Comparison of ENCODE assay signal across 27 cellular contexts in genomic region chr7:119594956-119595355, GRCh38.
DNase-seq lines count a peak whose midpoint lies in the region; TF ChIP-seq lines count a peak whose summit lies in the region.
"Had no signal": no experiment of that assay in that cellular context is flagged by ENCODE, and none has a peak within 500 bp of the region (broad histone marks: within the 10 kb centered on the region; RNA-seq: fewer than 3 reads in every experiment).

No MANE protein-coding gene starts in this region.

- H3K9ac ChIP-seq in NT2/D1 (ENCODE audit: insufficient read length, low read depth) = no peak overlapping the region
- no peak overlapping the region for H3K9ac ChIP-seq in iPS-18a (ENCODE audit: low read length)

- no peaks in the 10 kb centered on the region for H3K27me3 ChIP-seq in NT2/D1 (ENCODE audit: insufficient read depth, insufficient read length)
- H3K27me3 ChIP-seq in iPS-18a (ENCODE audit: control insufficient read depth, insufficient read depth, low read length) = no peaks in the 10 kb centered on the region
- H3K27me3 ChIP-seq in brain microvascular endothelial cell (replicated peaks) = no peaks in the 10 kb centered on the region
- H3K27me3 ChIP-seq: colonic mucosa, tibial artery had no signal

- TF ChIP-seq CTCF in brain microvascular endothelial cell (IDR thresholded peaks at IDR 0.05; ENCODE audit: low read depth, low read length, missing control alignments) = no peak

- H3K9me3 ChIP-seq in NT2/D1 (ENCODE audit: insufficient read depth, low read length) (no peaks in the 10 kb centered on the region), iPS-18a (ENCODE audit: control insufficient read depth, low read depth, low read length) (no peaks in the 10 kb centered on the region)
- H3K9me3 ChIP-seq: colonic mucosa, tibial artery had no signal

- H3K27ac ChIP-seq in iPS-18a (ENCODE audit: low read length) (no peak overlapping the region), brain microvascular endothelial cell (no peak overlapping the region)
- H3K27ac ChIP-seq: colonic mucosa, tibial artery, WERI-Rb-1 had no signal

- H3K4me3 ChIP-seq in NT2/D1 (ENCODE audit: insufficient read length, low read depth) (no peak overlapping the region), iPS-18a (ENCODE audit: low read length) (peak overlapping the region; percentile 3), brain microvascular endothelial cell (ENCODE audit: low read depth, low read length) (no peak overlapping the region)
- H3K4me3 ChIP-seq: colonic mucosa, mucosa of descending colon, tibial artery had no signal

- H3K4me1 ChIP-seq in NT2/D1 (ENCODE audit: insufficient read depth, insufficient read length) (no peaks in the 10 kb centered on the region), iPS-18a (ENCODE audit: control insufficient read depth, low read depth, low read length) (peaks cover 20% of the 10 kb centered on the region)
- H3K4me1 ChIP-seq: colonic mucosa, tibial artery had no signal

- in situ Hi-C loops in G401 (cut with HindIII; ENCODE audit: low sequenced_read_pairs) = no loop called here
- in situ Hi-C loops in brain microvascular endothelial cell (cut with HindIII; ENCODE audit: low pct_ligation_motif_present, low sequenced_read_pairs) = no loop called here

- H3K36me3 ChIP-seq in NT2/D1 (ENCODE audit: insufficient read depth, insufficient read length, low read length) (no peaks in the 10 kb centered on the region), iPS-18a (ENCODE audit: control insufficient read depth, low read depth, low read length) (no peaks in the 10 kb centered on the region), brain microvascular endothelial cell (replicated peaks) (no peaks in the 10 kb centered on the region)
- H3K36me3 ChIP-seq: colonic mucosa, tibial artery, WERI-Rb-1 had no signal

- peak; percentile 68 for DNase-seq in G401 (ENCODE audit: low spot score)
- peak; percentile 5 for DNase-seq in NCI-H2081 treated with DMSO at 0.1 percent for 48 hours (lab: John Stamatoyannopoulos, UW)
- peak; percentile 71 for DNase-seq in NT2/D1 (ENCODE audit: low read depth, low spot score)
- DNase-seq in brain microvascular endothelial cell = no peak
- no peak for DNase-seq in NCI-H1694 treated with DMSO at 0.1 percent for 48 hours (lab: John Stamatoyannopoulos, UW)
- DNase-seq in GOT3 (lab: John Stamatoyannopoulos, UW) = no peak
- DNase-seq in NCI-H1092 treated with DMSO at 0.1 percent for 48 hours (lab: John Stamatoyannopoulos, UW) = no peak
- DNase-seq: activated CD4-positive, alpha-beta T cell treated with anti-CD3 and anti-CD28 coated beads for 48 hours; activated CD8-positive, alpha-beta memory T cell treated with anti-CD3 and anti-CD28 coated beads for 24 hours; activated effector memory CD4-positive, alpha-beta T cell treated with Interleukin-2 at 50 U/mL for 16 hours; activated T-cell treated with anti-CD3 and anti-CD28 coated beads for 4 hours; anterior cingulate cortex; CD8-positive, alpha-beta T cell; colonic mucosa; effector memory CD4-positive, alpha-beta T cell; erythroblast; immature natural killer cell; Kasumi-1; left colon; mucosa of descending colon; NCI-H1694; NCI-H774; stimulated activated CD4-positive, alpha-beta T cell treated with anti-CD3 and anti-CD28 coated beads, Interleukin-4, amount 100 ng/mL, for 1 hour; T-helper 9 cell; tibial artery; WERI-Rb-1 had no signal

Comparison
In these comparisons a context has a peak if more than half of its experiments do, and no peak if none do; other contexts are left out.
1. DNase-seq: peak in G401 (single experiment), NCI-H2081 treated with DMSO at 0.1 percent for 48 hours (single experiment) and NT2/D1 (single experiment); none in brain microvascular endothelial cell (single experiment), NCI-H1694 treated with DMSO at 0.1 percent for 48 hours (single experiment), GOT3 (single experiment) and NCI-H1092 treated with DMSO at 0.1 percent for 48 hours (single experiment).